8 cellular contexts compared by ENCODE assay signal in genomic region chr1:44405041-44405803, GRCh38. TPM values are rescaled to one million over a fixed set of nuclear protein-coding genes. Genes with fewer than 3 reads are reported as not detected.
DNase-seq lines count a peak whose midpoint lies in the region; ATAC-seq and TF ChIP-seq lines count a peak whose summit lies in the region.

Gene RNF220 (plus strand): TSS chr1:44405255.

- H3K4me1 Mint-ChIP-seq in activated B cell treated with CpG ODN at 0.5 μM for 24 hours = peaks cover 38% of the 10 kb centered on the region

- no peaks in the 10 kb centered on the region for H3K36me3 ChIP-seq in ectodermal cell (ENCODE audit: control insufficient read depth, insufficient read depth, low read length)

- no peaks in the 10 kb centered on the region for H3K9me3 ChIP-seq in ectodermal cell (ENCODE audit: control insufficient read depth, low read length)

- no peak for TF ChIP-seq POLR2A in lower leg skin (IDR thresholded peaks at IDR 0.05)

- H3K4me3 Mint-ChIP-seq in activated B cell treated with CpG ODN at 0.5 μM for 24 hours = peak within 1 kb of the TSS; percentile 86

- intact Hi-C loops in activated B cell treated with CpG ODN at 0.5 μM for 24 hours (cut with micrococcal nuclease) (loop anchor here (2.0 kb wide), 2 partner anchors 50 to 310 kb away; partner anchors contain the start of gene ERI3), lower leg skin (cut with DNase I; ENCODE audit: low total_unique reads) (no loop called here)

- ATAC-seq in activated B cell treated with CpG ODN at 0.5 μM for 24 hours (ENCODE audit: low read depth) = peak; percentile 63
- ATAC-seq in HG03432 (IDR thresholded peaks at IDR 0.05; ENCODE audit: unreplicated experiment) = no peak

- no peaks in the 10 kb centered on the region for H3K36me3 Mint-ChIP-seq in activated B cell treated with CpG ODN at 0.5 μM for 24 hours (ENCODE audit: low read depth)

- 0 to 1% methylated on average over 54 of the region's 54 CpGs for WGBS in ectodermal cell, 2 experiments
- 1 to 2% methylated on average over 43 to 54 of the region's 54 CpGs for WGBS in lower leg skin, 2 donors

- TF ChIP-seq CTCF in activated B cell treated with CpG ODN at 0.5 μM for 24 hours (IDR thresholded peaks at IDR 0.05) = no peak
- no peak for TF ChIP-seq CTCF in lower leg skin (IDR thresholded peaks at IDR 0.05)

- H3K4me3 ChIP-seq in ectodermal cell (ENCODE audit: insufficient read depth, low read depth, low read length) (peak within 1 kb of the TSS; percentile 56), lower leg skin (ENCODE audit: low read depth, poor library complexity, severe bottlenecking) (peak within 1 kb of the TSS; percentile 17)

- peaks cover 57% of the 10 kb centered on the region for H3K27me3 Mint-ChIP-seq in activated B cell treated with CpG ODN at 0.5 μM for 24 hours

- peak within 1 kb of the TSS; percentile 53 for H3K27ac Mint-ChIP-seq in activated B cell treated with CpG ODN at 0.5 μM for 24 hours

- DNase-seq in GM04504 (ENCODE audit: low read depth) = peak; percentile 15
- DNase-seq in NCI-H2029 treated with DMSO at 0.1 percent for 48 hours (lab: John Stamatoyannopoulos, UW) = peak; percentile 85
- peak; percentile 34 for DNase-seq in activated B cell treated with CpG ODN at 0.5 μM for 24 hours
- DNase-seq in lower leg skin (ENCODE audit: low spot score in 2 of 2) = no peak
- DNase-seq in stimulated activated CD4-positive, alpha-beta T cell treated with anti-CD3 and anti-CD28 coated beads, Interleukin-4, amount 100 ng/mL, for 4 hours = peak; percentile 39 to 44
- no peak for DNase-seq in T1000 (lab: John Stamatoyannopoulos, UW)

- POLR2A ChIA-PET in activated B cell treated with CpG ODN at 0.5 μM for 24 hours (lab: Charles Lee) = no interaction called here

- no peaks in the 10 kb centered on the region for H3K9me3 Mint-ChIP-seq in activated B cell treated with CpG ODN at 0.5 μM for 24 hours

- CTCF ChIA-PET in activated B cell treated with CpG ODN at 0.5 μM for 24 hours (lab: Charles Lee) = no interaction called here

- H3K27me3 ChIP-seq in ectodermal cell (ENCODE audit: control insufficient read depth, insufficient read depth, low read length, poor library complexity, severe bottlenecking) = peaks cover 55% of the 10 kb centered on the region

- peak within 1 kb of the TSS; percentile 33 for H3K27ac ChIP-seq in ectodermal cell (ENCODE audit: insufficient read depth, low read depth, low read length, poor library complexity, severe bottlenecking)

- H3K4me1 ChIP-seq in ectodermal cell (ENCODE audit: control insufficient read depth, insufficient read depth, low read length) = peaks cover 5% of the 10 kb centered on the region

RNA-seq across cellular contexts. Expression of gene RNF220, which starts in this region (rescaled TPM):
- total RNA-seq in activated B cell treated with CpG ODN at 0.5 μM for 24 hours (102 and 103 TPM in 2 replicates), lower leg skin (100 to 1,000 TPM; 116 to 140 (median 123) TPM)
- 112 TPM for polyA plus RNA-seq in ectodermal cell (2013, experiment 1 of 4)
- polyA plus RNA-seq in ectodermal cell (2013, experiment 2 of 4) = 93.8 TPM
- 83.3 TPM for polyA plus RNA-seq in ectodermal cell (2013, experiment 3 of 4)
- 88.2 TPM for polyA plus RNA-seq in ectodermal cell (2013, experiment 4 of 4)

Comparison
In these comparisons a context has a peak if more than half of its experiments do, and no peak if none do; other contexts are left out.
1. DNase-seq: peak in GM04504 (single experiment), NCI-H2029 treated with DMSO at 0.1 percent for 48 hours (single experiment), activated B cell treated with CpG ODN at 0.5 μM for 24 hours (single experiment) and stimulated activated CD4-positive, alpha-beta T cell treated with anti-CD3 and anti-CD28 coated beads, Interleukin-4, amount 100 ng/mL, for 4 hours (2 of 2); none in lower leg skin (0 of 2) and T1000 (single experiment).